11 cellular contexts compared by ENCODE assay signal in the genomic region with DNA sequence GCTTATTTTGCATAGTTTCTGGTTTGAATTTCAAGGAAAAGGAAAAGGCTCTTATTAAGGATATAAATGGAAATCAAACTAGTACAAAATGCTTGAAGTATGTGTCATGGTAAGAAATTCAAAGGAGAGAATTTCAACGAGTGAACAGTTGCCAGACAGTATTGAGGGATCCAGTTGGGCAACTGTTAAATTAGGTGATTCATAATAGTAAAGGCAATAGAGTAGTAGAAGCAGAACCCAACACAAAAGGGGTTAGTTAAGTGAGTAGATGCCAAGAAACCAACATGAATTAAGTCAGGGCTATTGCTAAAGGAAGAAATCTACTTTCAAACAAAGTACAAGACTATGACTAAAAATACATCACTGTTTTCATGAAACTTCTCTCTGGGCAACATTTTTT. TPM values are rescaled to one million over a fixed set of nuclear protein-coding genes. Genes with fewer than 3 reads are reported as not detected.
DNase-seq lines count a peak whose midpoint lies in the region; ATAC-seq lines count a peak whose summit lies in the region.
"Had no signal": no experiment of that assay in that cellular context is flagged by ENCODE, and none has a peak within 500 bp of the region (broad histone marks: within the 10 kb centered on the region; RNA-seq: fewer than 3 reads in every experiment).

No MANE protein-coding gene starts in this region.

- DNase-seq in activated naive CD4-positive, alpha-beta T cell treated with anti-CD3 and anti-CD28 coated beads for 36 hours = no peak
- no peak for DNase-seq in activated naive CD4-positive, alpha-beta T cell treated with Interleukin-2 at 50 U/mL for 16 hours
- no peak for DNase-seq in T-cell
- DNase-seq in fibroblast of gingiva (ENCODE audit: low read depth) = peak; percentile 89
- DNase-seq in stimulated activated naive CD8-positive, alpha-beta T cell treated with anti-CD3 and anti-CD28 coated beads, Interleukin-15, amount 100 ng/mL, for 72 hours = no peak
- no peak for DNase-seq in left ventricle myocardium superior
- DNase-seq in SIG-M5 treated with dmso at 0.1 percent for 504 hours (lab: John Stamatoyannopoulos, UW; ENCODE audit: unreplicated experiment) = no peak
- DNase-seq in NCI-H2196 treated with DMSO at 0.1 percent for 48 hours (lab: John Stamatoyannopoulos, UW; ENCODE audit: unreplicated experiment) = no peak
- DNase-seq: erythroblast; stimulated activated CD4-positive, alpha-beta T cell treated with anti-CD3 and anti-CD28 coated beads, Interleukin-1b, Interleukin-23, amount 100 ng/mL, for 48 hours had no signal

- H3K27ac Mint-ChIP-seq in activated naive CD4-positive, alpha-beta T cell treated with anti-CD3 and anti-CD28 coated beads for 36 hours = peak overlapping the region; percentile 98
- peak overlapping the region; percentile 96 to 98 for H3K27ac Mint-ChIP-seq in T-cell
- peak overlapping the region; percentile 98 to 100 for H3K27ac Mint-ChIP-seq in stimulated activated naive CD8-positive, alpha-beta T cell treated with anti-CD3 and anti-CD28 coated beads, Interleukin-15, amount 100 ng/mL, for 72 hours
- H3K27ac Mint-ChIP-seq: mesothelial cell of epicardium had no signal

- peaks cover 61% of the 10 kb centered on the region for H3K4me1 Mint-ChIP-seq in activated naive CD4-positive, alpha-beta T cell treated with anti-CD3 and anti-CD28 coated beads for 36 hours (ENCODE audit: low read depth)
- peaks cover 62 to 88% (median 80%) of the 10 kb centered on the region in 3 donors for H3K4me1 Mint-ChIP-seq in T-cell
- peaks cover 64% of the 10 kb centered on the region for H3K4me1 Mint-ChIP-seq in stimulated activated naive CD8-positive, alpha-beta T cell treated with anti-CD3 and anti-CD28 coated beads, Interleukin-15, amount 100 ng/mL, for 72 hours

- H3K9me3 Mint-ChIP-seq in activated naive CD4-positive, alpha-beta T cell treated with anti-CD3 and anti-CD28 coated beads for 36 hours = peaks cover 3% of the 10 kb centered on the region
- peaks cover 0 to 4% (median 3%) of the 10 kb centered on the region in 3 donors for H3K9me3 Mint-ChIP-seq in T-cell
- peaks cover 0 to 3% of the 10 kb centered on the region in 2 donors for H3K9me3 Mint-ChIP-seq in stimulated activated naive CD8-positive, alpha-beta T cell treated with anti-CD3 and anti-CD28 coated beads, Interleukin-15, amount 100 ng/mL, for 72 hours
- H3K9me3 Mint-ChIP-seq: mesothelial cell of epicardium had no signal

- no peaks in the 10 kb centered on the region for H3K27me3 Mint-ChIP-seq in activated naive CD4-positive, alpha-beta T cell treated with anti-CD3 and anti-CD28 coated beads for 36 hours (ENCODE audit: low read depth)
- no peaks in the 10 kb centered on the region for H3K27me3 Mint-ChIP-seq in T-cell
- H3K27me3 Mint-ChIP-seq in stimulated activated naive CD8-positive, alpha-beta T cell treated with anti-CD3 and anti-CD28 coated beads, Interleukin-15, amount 100 ng/mL, for 72 hours = no peaks in the 10 kb centered on the region

- CTCF ChIA-PET in activated naive CD4-positive, alpha-beta T cell treated with anti-CD3 and anti-CD28 coated beads for 36 hours (lab: Charles Lee) = interaction anchor here (1.1 to 7.2 kb wide), 10 partner anchors 10 to 288 kb away, joined by 3 to 73 read pairs (median 5); partner anchors contain the start of gene GBP2
- CTCF ChIA-PET in T-cell (lab: Charles Lee) = interaction anchor here in 1 of 2 donors (1.2 to 1.9 kb wide), 4 partner anchors 72 to 186 kb away, joined by 3 to 4 read pairs (median 4); no protein-coding TSS in a partner anchor

- peak overlapping the region; percentile 91 for H3K4me3 Mint-ChIP-seq in activated naive CD4-positive, alpha-beta T cell treated with anti-CD3 and anti-CD28 coated beads for 36 hours
- H3K4me3 Mint-ChIP-seq in T-cell = peak overlapping the region; percentile 83 to 99 (median 97)
- H3K4me3 Mint-ChIP-seq in stimulated activated naive CD8-positive, alpha-beta T cell treated with anti-CD3 and anti-CD28 coated beads, Interleukin-15, amount 100 ng/mL, for 72 hours = peak overlapping the region; percentile 99 to 100
- H3K4me3 Mint-ChIP-seq: mesothelial cell of epicardium had no signal

- intact Hi-C loops in activated naive CD4-positive, alpha-beta T cell treated with anti-CD3 and anti-CD28 coated beads for 36 hours (cut with micrococcal nuclease) = loop anchor here (2.0 to 5.0 kb wide), 3 partner anchors 13 to 276 kb away; no protein-coding TSS in a partner anchor
- intact Hi-C loops in left ventricle myocardium superior (cut with micrococcal nuclease) = no loop called here

- POLR2A ChIA-PET in T-cell (lab: Charles Lee) = interaction anchor here (0.6 to 2.3 kb wide), 6 partner anchors 13 to 675 kb away, joined by 3 to 10 read pairs (median 6); no protein-coding TSS in a partner anchor

- H3K36me3 Mint-ChIP-seq in activated naive CD4-positive, alpha-beta T cell treated with anti-CD3 and anti-CD28 coated beads for 36 hours (ENCODE audit: low read depth) = peaks cover 42% of the 10 kb centered on the region
- H3K36me3 Mint-ChIP-seq in T-cell = peaks cover 33% of the 10 kb centered on the region
- H3K36me3 Mint-ChIP-seq: mesothelial cell of epicardium had no signal

- ATAC-seq in T-cell (replicated peaks in 1 of 4) = no peak
- peak; percentile 51 for ATAC-seq in stimulated activated naive CD8-positive, alpha-beta T cell treated with anti-CD3 and anti-CD28 coated beads, Interleukin-15, amount 100 ng/mL, for 72 hours
- ATAC-seq in left ventricle myocardium superior = no peak

RNA-seq across cellular contexts. Expression of gene GBP5, which starts 1.0 kb away (rescaled TPM):
- total RNA-seq in activated naive CD4-positive, alpha-beta T cell treated with anti-CD3 and anti-CD28 coated beads for 36 hours = 10 to 100 TPM; 84.3 to 85.5 TPM
- total RNA-seq in T-cell (100 to 1,000 TPM in 4 of 5 donors, 10 to 100 TPM in 1; 46.8 to 165 (median 116) TPM), left ventricle myocardium superior (0.99 TPM)
- total RNA-seq: mesothelial cell of epicardium had no signal

Comparison
In these comparisons a context has a peak if more than half of its experiments do, and no peak if none do; other contexts are left out.
1. RNA of gene GBP5, which starts 1.0 kb away (total RNA-seq): 46.8 to 165 TPM in T-cell and 84.3 to 85.5 TPM in activated naive CD4-positive, alpha-beta T cell treated with anti-CD3 and anti-CD28 coated beads for 36 hours; 0.99 TPM in left ventricle myocardium superior (single experiment); every median in the first group is over 10 times any median in the second.
2. Peak in every context shown above with its lines, with median percentiles within 50 percentile points of each other: H3K27ac Mint-ChIP-seq and H3K4me3 Mint-ChIP-seq.